21 cellular contexts compared by ENCODE assay signal in genomic region chrX:34528081-34528480, GRCh38.
A peak's percentile ranks its signal among the peaks of the same experiment; 100 is the strongest.
DNase-seq lines count a peak whose midpoint lies in the region; ATAC-seq, FAIRE-seq and TF ChIP-seq lines count a peak whose summit lies in the region.
"Had no signal": no experiment of that assay in that cellular context is flagged by ENCODE, and none has a peak within 500 bp of the region (broad histone marks: within the 10 kb centered on the region; RNA-seq: fewer than 3 reads in every experiment).

No MANE protein-coding gene starts in this region.

- no peak overlapping the region for H3K27ac ChIP-seq in A549
- H3K27ac ChIP-seq in foreskin keratinocyte = no peak overlapping the region
- H3K27ac ChIP-seq in Karpas-422 (ENCODE audit: low read length) = no peak overlapping the region
- H3K27ac ChIP-seq: SJSA1 had no signal

- H2AFZ ChIP-seq in Karpas-422 (ENCODE audit: low read length) = no peak overlapping the region

- H3K4me3 ChIP-seq in A549 (no peak overlapping the region), Karpas-422 (ENCODE audit: low read length) (no peak overlapping the region)
- H3K4me3 ChIP-seq: SJSA1 had no signal

- no peak overlapping the region for H3K4me2 ChIP-seq in A549
- no peak overlapping the region for H3K4me2 ChIP-seq in Karpas-422 (ENCODE audit: low read depth, low read length, poor library complexity, severe bottlenecking)

- DNase-seq in A549 (ENCODE audit: low read depth in 1 of 2, low spot score in 1 of 2) (no peak), HT1080 (ENCODE audit: low read depth) (peak; percentile 49), dermis blood vessel endothelial cell (peak; percentile 49), foreskin keratinocyte (peak in 1 of 2 donors; percentile 30), DMS153 treated with DMSO at 0.1 percent for 48 hours (lab: John Stamatoyannopoulos, UW; ENCODE audit: unreplicated experiment) (no peak), nucleus accumbens (lab: John Stamatoyannopoulos, UW) (no peak), Karpas-422 (no peak), Right ventricle myocardium superior (no peak)
- DNase-seq: BE2C, GOT3, NCI-H1105 treated with DMSO at 0.1 percent for 48 hours, NCI-H2029 treated with DMSO at 0.1 percent for 48 hours, NCI-H2171, NCI-H524 treated with DMSO at 0.1 percent for 48 hours, NCI-H82 had no signal

- TF ChIP-seq RAD21 in A549 (conservative IDR thresholded peaks at IDR 0.05 in 1 of 2, IDR thresholded peaks at IDR 0.05 in 1 of 2) = no peak

- H3K36me3 ChIP-seq in Karpas-422 (ENCODE audit: insufficient read depth, low read length) = no peaks in the 10 kb centered on the region
- H3K36me3 ChIP-seq: BE2C, SJSA1 had no signal

- POLR2A ChIA-PET in A549 (lab: Yijun Ruan, JAX) = no interaction called here

- CTCF ChIA-PET in A549 (lab: Yijun Ruan, JAX) = no interaction called here

- no peaks in the 10 kb centered on the region for H3K9me2 ChIP-seq in Karpas-422 (replicated peaks; ENCODE audit: insufficient read depth, low read length)

- H3K27me3 ChIP-seq in foreskin keratinocyte (no peaks in the 10 kb centered on the region), Karpas-422 (ENCODE audit: low read length) (no peaks in the 10 kb centered on the region)
- H3K27me3 ChIP-seq: BE2C, SJSA1 had no signal

- H3K4me1 ChIP-seq in A549 (no peaks in the 10 kb centered on the region), foreskin keratinocyte (no peaks in the 10 kb centered on the region), Karpas-422 (ENCODE audit: low read length) (no peaks in the 10 kb centered on the region)
- H3K4me1 ChIP-seq: BE2C, SJSA1 had no signal

- FAIRE-seq in A549 (lab: Jason Lieb, UNC) = peak; percentile 92
- FAIRE-seq: GM12891, GM18507, GM19239 had no signal

- H4K20me1 ChIP-seq in Karpas-422 (ENCODE audit: insufficient read depth, low read depth, low read length) = no peaks in the 10 kb centered on the region

- H3K79me2 ChIP-seq in Karpas-422 (ENCODE audit: low read length) = no peaks in the 10 kb centered on the region

- TF ChIP-seq EP300 in A549 (IDR thresholded peaks at IDR 0.05) = no peak

- TF ChIP-seq POLR2A in A549 (IDR thresholded peaks at IDR 0.05; ENCODE audit: low read length) = no peak

- H3K9ac ChIP-seq in Karpas-422 (ENCODE audit: low read length) = no peak overlapping the region

- H3K9me3 ChIP-seq in A549 (no peaks in the 10 kb centered on the region), Karpas-422 (ENCODE audit: low read length) (peaks cover 12% of the 10 kb centered on the region; the same call in 1 of the 2 replicates)
- H3K9me3 ChIP-seq: BE2C, SJSA1 had no signal

- ATAC-seq in A549 = no peak
- peak; percentile 24 for ATAC-seq in foreskin keratinocyte
- ATAC-seq in Right ventricle myocardium superior (ENCODE audit: poor library complexity) = no peak
- ATAC-seq: HCT116, Panc1 had no signal

- TF ChIP-seq CTCF in A549 (IDR thresholded peaks at IDR 0.05) = no peak
- TF ChIP-seq CTCF in foreskin keratinocyte (conservative IDR thresholded peaks at IDR 0.05) = no peak

- intact Hi-C loops in Right ventricle myocardium superior (cut with DNase I) = no loop called here

TF ChIP-seq in A549, 52 proteins besides CTCF, POLR2A, EP300 and RAD21:
- TF ChIP-seq HOXA7 (CRISPR knock-in tag; IDR thresholded peaks at IDR 0.05) = no peak

Comparison
In these comparisons a context has a peak if more than half of its experiments do, and no peak if none do; other contexts are left out.
1. DNase-seq: peak in HT1080 (single experiment) and dermis blood vessel endothelial cell (single experiment); none in A549 (0 of 2), DMS153 treated with DMSO at 0.1 percent for 48 hours (single experiment), nucleus accumbens (0 of 56), Karpas-422 (single experiment) and Right ventricle myocardium superior (single experiment).